Comparison of ENCODE assay signal across 25 cellular contexts in genomic region chr7:107953924-107954303, GRCh38. TPM values are rescaled to one million over a fixed set of nuclear protein-coding genes. Genes with fewer than 3 reads are reported as not detected.
DNase-seq lines count a peak whose midpoint lies in the region; ATAC-seq and TF ChIP-seq lines count a peak whose summit lies in the region.
"Had no signal": no experiment of that assay in that cellular context is flagged by ENCODE, and none has a peak within 500 bp of the region (broad histone marks: within the 10 kb centered on the region; RNA-seq: fewer than 3 reads in every experiment).

No MANE protein-coding gene starts in this region.

- H3K9me3 ChIP-seq in Panc1 (ENCODE audit: control insufficient read depth, insufficient read depth, low read depth, low read length) (no peaks in the 10 kb centered on the region), endodermal cell (ENCODE audit: control insufficient read depth, low read length) (no peaks in the 10 kb centered on the region)
- H3K9me3 ChIP-seq: HAP-1, MG63, SJSA1, spleen, tibial nerve had no signal

- intact Hi-C loops in Panc1 (cut with micrococcal nuclease; ENCODE audit: unreplicated experiment): no loop called here

- no peak for TF ChIP-seq CTCF in Panc1 (IDR thresholded peaks at IDR 0.05)
- no peak for TF ChIP-seq CTCF in endodermal cell (conservative IDR thresholded peaks at IDR 0.05)
- TF ChIP-seq CTCF in nephron (IDR thresholded peaks at IDR 0.05; ENCODE audit: unreplicated experiment in 3 of 3): no peak

- no peak for ATAC-seq in Panc1
- ATAC-seq: foreskin keratinocyte; left ventricle myocardium superior; stimulated activated effector memory CD8-positive, alpha-beta T cell treated with anti-CD3 and anti-CD28 coated beads, Interleukin-12 subunit alpha, Interleukin-12 subunit beta, amount 100 ng/mL, for 72 hours had no signal

- H3K27ac ChIP-seq in Panc1 (ENCODE audit: low read length) (peak overlapping the region; percentile 94), endodermal cell (ENCODE audit: low read depth, low read length) (no peak overlapping the region)
- H3K27ac ChIP-seq: foreskin keratinocyte, SJSA1, spleen had no signal

- H3K9ac ChIP-seq in endodermal cell (ENCODE audit: extremely low read depth, low read length, poor library complexity, severe bottlenecking): no peak overlapping the region

- 89 to 100% methylated on average over 2 of the region's 2 CpGs for WGBS in endodermal cell (ENCODE audit: insufficient coverage in 1 of 2, insufficient read length in 1 of 2), 2 experiments

- H3K27me3 ChIP-seq in Panc1 (ENCODE audit: control insufficient read depth, insufficient read depth, low read length): no peaks in the 10 kb centered on the region
- no peaks in the 10 kb centered on the region for H3K27me3 ChIP-seq in endodermal cell (ENCODE audit: control insufficient read depth, insufficient read depth, low read length, poor library complexity, severe bottlenecking)
- H3K27me3 ChIP-seq: foreskin keratinocyte, MG63, SJSA1, tibial nerve had no signal

- H3K9me3 Mint-ChIP-seq in endodermal cell (no peaks in the 10 kb centered on the region), nephron (no peaks in the 10 kb centered on the region)
- H3K9me3 Mint-ChIP-seq: CD14-positive monocyte; stimulated activated effector memory CD8-positive, alpha-beta T cell treated with anti-CD3 and anti-CD28 coated beads, Interleukin-12 subunit alpha, Interleukin-12 subunit beta, amount 100 ng/mL, for 72 hours; T-helper 2 cell treated with Interferon-gamma antibody and Interleukin-4, amounts not matched to agents 5 μg/mL and 100 μg/mL, for 36 hours had no signal

- CTCF ChIA-PET in Panc1 (lab: Charles Lee): no interaction called here

- POLR2A ChIA-PET in Panc1 (lab: Charles Lee): interaction anchor here (0.7 kb wide), 2 partner anchors 140 to 177 kb away, joined by 7 to 8 read pairs; no protein-coding TSS in a partner anchor

- H3K27ac Mint-ChIP-seq in endodermal cell: peak overlapping the region; percentile 26
- peak overlapping the region in 2 of 3 experiments; percentile 14 to 23 for H3K27ac Mint-ChIP-seq in nephron
- H3K27ac Mint-ChIP-seq: CD14-positive monocyte; stimulated activated effector memory CD8-positive, alpha-beta T cell treated with anti-CD3 and anti-CD28 coated beads, Interleukin-12 subunit alpha, Interleukin-12 subunit beta, amount 100 ng/mL, for 72 hours; T-helper 2 cell treated with Interferon-gamma antibody and Interleukin-4, amounts not matched to agents 5 μg/mL and 100 μg/mL, for 36 hours had no signal

- no TSS peak for BruUV-seq in Panc1 (replicated peaks; lab: Mats Ljungman, UMichigan)

- in situ Hi-C loops in Panc1 (cut with HindIII; ENCODE audit: low pct_unique_long_range_greater_than_20kb, low sequenced_read_pairs): no loop called here

- H3K4me1 ChIP-seq in Panc1 (ENCODE audit: control insufficient read depth, insufficient read depth, low read length) (peaks cover 53% of the 10 kb centered on the region), endodermal cell (ENCODE audit: control insufficient read depth, insufficient read depth, low read length) (no peaks in the 10 kb centered on the region)

- no peak overlapping the region for H3K4me3 ChIP-seq in Panc1 (ENCODE audit: low read depth in 2 of 2, low read length in 2 of 2)
- no peak overlapping the region for H3K4me3 ChIP-seq in endodermal cell (ENCODE audit: low read length)
- H3K4me3 ChIP-seq: HAP-1, MG63, SJSA1, spleen, tibial nerve had no signal

- H3K4me1 Mint-ChIP-seq in endodermal cell (peaks cover 30% of the 10 kb centered on the region), nephron (peaks cover 8% of the 10 kb centered on the region)
- H3K4me1 Mint-ChIP-seq: CD14-positive monocyte; stimulated activated effector memory CD8-positive, alpha-beta T cell treated with anti-CD3 and anti-CD28 coated beads, Interleukin-12 subunit alpha, Interleukin-12 subunit beta, amount 100 ng/mL, for 72 hours had no signal

- peak; percentile 30 for DNase-seq in A172 (ENCODE audit: low spot score)
- DNase-seq in Panc1 (ENCODE audit: low read depth, low spot score): no peak
- no peak for DNase-seq in endodermal cell
- no peak for DNase-seq in hypothalamus (lab: John Stamatoyannopoulos, UW)
- no peak for DNase-seq in hippocampal formation (lab: John Stamatoyannopoulos, UW)
- DNase-seq in HT-29 (ENCODE audit: low spot score): no peak
- no peak for DNase-seq in islet precursor cell
- DNase-seq: ACHN; activated CD4-positive, alpha-beta T cell treated with anti-CD3 and anti-CD28 coated beads for 1 hour; activated effector memory CD4-positive, alpha-beta T cell treated with Interleukin-2 at 50 U/mL for 16 hours; amniotic stem cell; central memory CD4-positive, alpha-beta T cell; effector memory CD4-positive, alpha-beta T cell; foreskin keratinocyte; left ventricle myocardium superior; MG63; NCI-H2029 treated with DMSO at 0.1 percent for 48 hours; spleen had no signal

- peaks cover 21% of the 10 kb centered on the region for H3K36me3 ChIP-seq in Panc1 (ENCODE audit: control insufficient read depth, insufficient read depth, low read length)
- peaks cover 94% of the 10 kb centered on the region for H3K36me3 ChIP-seq in endodermal cell (ENCODE audit: control insufficient read depth, insufficient read depth, low read length)

- H3K4me3 Mint-ChIP-seq in endodermal cell: no peak overlapping the region
- no peak overlapping the region for H3K4me3 Mint-ChIP-seq in nephron
- H3K4me3 Mint-ChIP-seq: CD14-positive monocyte; stimulated activated effector memory CD8-positive, alpha-beta T cell treated with anti-CD3 and anti-CD28 coated beads, Interleukin-12 subunit alpha, Interleukin-12 subunit beta, amount 100 ng/mL, for 72 hours; T-helper 2 cell treated with Interferon-gamma antibody and Interleukin-4, amounts not matched to agents 5 μg/mL and 100 μg/mL, for 36 hours had no signal

- H3K27me3 Mint-ChIP-seq in endodermal cell (ENCODE audit: insufficient read depth) (no peaks in the 10 kb centered on the region), nephron (ENCODE audit: low read depth) (peaks cover 3% of the 10 kb centered on the region)

- H3K36me3 Mint-ChIP-seq in endodermal cell (ENCODE audit: low read depth) (peaks cover 84% of the 10 kb centered on the region), nephron (ENCODE audit: low read depth) (peaks cover 81% of the 10 kb centered on the region)
- H3K36me3 Mint-ChIP-seq: CD14-positive monocyte; stimulated activated effector memory CD8-positive, alpha-beta T cell treated with anti-CD3 and anti-CD28 coated beads, Interleukin-12 subunit alpha, Interleukin-12 subunit beta, amount 100 ng/mL, for 72 hours had no signal

RNA-seq across cellular contexts. Expression of gene LAMB1, which starts 49.0 kb away (rescaled TPM):
- 133 and 151 TPM in 2 replicates for total RNA-seq in A172 (2014; rRNA removed; shearing (Covaris generic))
- total RNA-seq in Panc1 (2021; ENCODE audit: unreplicated experiment): 204 TPM
- polyA plus RNA-seq in Panc1 (2012; ENCODE audit: insufficient read length): 141 TPM
- 100 to 1,000 TPM; 192 to 209 TPM for total RNA-seq in endodermal cell
- polyA plus RNA-seq in endodermal cell (2013, experiment 1 of 2): 98.4 TPM
- polyA plus RNA-seq in endodermal cell (2013, experiment 2 of 2): 115 TPM
- total RNA-seq in HT-29 (2014; rRNA removed; shearing (Covaris generic)): 29.4 and 46.6 TPM in 2 replicates
